14 cellular contexts compared by ENCODE assay signal in the genomic region with DNA sequence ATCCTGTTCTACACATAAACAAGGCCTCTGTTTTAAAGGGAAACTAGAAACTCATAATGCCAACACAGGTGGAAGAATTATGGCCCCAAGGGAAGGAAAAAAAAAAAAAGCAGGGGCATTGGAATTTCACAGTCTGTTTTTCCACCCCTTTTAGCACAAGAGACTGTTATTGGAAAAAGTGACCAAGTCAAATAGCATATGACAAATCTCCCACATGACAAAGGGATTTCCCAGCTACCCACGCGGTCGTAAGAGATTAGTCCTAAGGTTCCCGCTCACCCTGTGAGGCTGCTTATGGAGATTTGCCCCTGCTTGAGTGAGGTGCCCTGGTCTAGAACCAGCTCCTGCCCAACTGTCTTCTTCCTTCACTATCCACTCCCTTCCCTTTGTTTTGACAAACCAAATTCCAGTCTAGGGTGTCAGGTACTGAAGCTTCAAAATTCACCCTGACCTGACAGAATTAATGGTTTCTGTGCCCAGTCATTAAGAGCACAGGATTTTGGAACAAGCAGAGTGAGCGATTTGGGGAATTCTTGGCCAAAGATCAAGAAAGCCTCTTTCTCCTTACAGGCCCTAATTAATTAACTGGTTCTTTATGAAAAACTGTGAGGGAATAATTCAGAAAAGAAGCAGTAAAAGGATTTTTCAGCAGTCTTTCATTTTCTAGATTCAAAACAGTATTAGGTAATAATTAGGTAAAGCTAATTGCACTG.
A peak's percentile ranks its signal among the peaks of the same experiment; 100 is the strongest.
DNase-seq lines count a peak whose midpoint lies in the region; ATAC-seq, FAIRE-seq and TF ChIP-seq lines count a peak whose summit lies in the region.
"Had no signal": no experiment of that assay in that cellular context is flagged by ENCODE, and none has a peak within 500 bp of the region (broad histone marks: within the 10 kb centered on the region; RNA-seq: fewer than 3 reads in every experiment).

No MANE protein-coding gene starts in this region.

- H3K4me1 ChIP-seq in astrocyte (ENCODE audit: insufficient read depth, low read length): no peaks in the 10 kb centered on the region
- peaks cover 5% of the 10 kb centered on the region for H3K4me1 ChIP-seq in mesenchymal stem cell (ENCODE audit: control insufficient read depth, insufficient read depth, low read depth, low read length)
- peaks cover 0 to 36% (median 5%) of the 10 kb centered on the region in 4 donors for H3K4me1 ChIP-seq in stomach

- no peak for TF ChIP-seq EP300 in stomach (IDR thresholded peaks at IDR 0.05)

- no peaks in the 10 kb centered on the region for H3K9me3 Mint-ChIP-seq in activated CD4-positive, alpha-beta memory T cell treated with anti-CD3 and anti-CD28 coated beads for 36 hours
- H3K9me3 Mint-ChIP-seq in activated CD4-positive, alpha-beta memory T cell treated with anti-CD3 and anti-CD28 coated beads, Interleukin-2, amount 10 ng/mL, durations not matched to agents 7 days and 5 days: no peaks in the 10 kb centered on the region
- H3K9me3 Mint-ChIP-seq in astrocyte (ENCODE audit: unreplicated experiment): peaks cover 8% of the 10 kb centered on the region

- no peak overlapping the region for H4K91ac ChIP-seq in mesenchymal stem cell (ENCODE audit: low read length)

- H3K23ac ChIP-seq in mesenchymal stem cell (ENCODE audit: low read length in 2 of 2): no peak overlapping the region

- H2BK12ac ChIP-seq in mesenchymal stem cell (ENCODE audit: low read length in 2 of 2): no peak overlapping the region

- no peak overlapping the region for H3K4me2 ChIP-seq in astrocyte (ENCODE audit: low read length)
- no peak overlapping the region for H3K4me2 ChIP-seq in mesenchymal stem cell (ENCODE audit: low read length, poor library complexity, severe bottlenecking)

- H3K27ac ChIP-seq in astrocyte (ENCODE audit: low read depth, low read length) (no peak overlapping the region), mesenchymal stem cell (ENCODE audit: low read length, poor library complexity, severe bottlenecking) (no peak overlapping the region), stomach (peak overlapping the region in 3 of 5 donors; percentile 25 to 74 (median 51))
- H3K27ac ChIP-seq: cardiac muscle cell had no signal

- intact Hi-C loops in activated CD4-positive, alpha-beta memory T cell treated with anti-CD3 and anti-CD28 coated beads for 36 hours (cut with micrococcal nuclease): no loop called here
- intact Hi-C loops in stomach (cut with DNase I; ENCODE audit: low total_unique reads): no loop called here

- no peak overlapping the region for H3K4me3 Mint-ChIP-seq in activated CD4-positive, alpha-beta memory T cell treated with anti-CD3 and anti-CD28 coated beads for 36 hours
- no peak overlapping the region for H3K4me3 Mint-ChIP-seq in activated CD4-positive, alpha-beta memory T cell treated with anti-CD3 and anti-CD28 coated beads, Interleukin-2, amount 10 ng/mL, durations not matched to agents 7 days and 5 days
- no peak overlapping the region for H3K4me3 Mint-ChIP-seq in astrocyte (ENCODE audit: unreplicated experiment)

- H3K4ac ChIP-seq in mesenchymal stem cell (ENCODE audit: low read depth in 1 of 2, low read length in 2 of 2): no peak overlapping the region

- no peak overlapping the region for H3K4me3 ChIP-seq in astrocyte (ENCODE audit: insufficient read depth, low read depth, low read length)
- H3K4me3 ChIP-seq in mesenchymal stem cell (ENCODE audit: insufficient read depth in 1 of 2, low read depth in 1 of 2, low read length in 2 of 2): no peak overlapping the region
- no peak overlapping the region for H3K4me3 ChIP-seq in stomach
- H3K4me3 ChIP-seq: cardiac muscle cell had no signal

- POLR2A ChIA-PET in activated CD4-positive, alpha-beta memory T cell treated with anti-CD3 and anti-CD28 coated beads for 36 hours (lab: Charles Lee): no interaction called here
- POLR2A ChIA-PET in activated CD4-positive, alpha-beta memory T cell treated with anti-CD3 and anti-CD28 coated beads, Interleukin-2, amount 10 ng/mL, durations not matched to agents 7 days and 5 days (lab: Charles Lee): no interaction called here

- TF ChIP-seq POLR2A in stomach (IDR thresholded peaks at IDR 0.05) (no peak), GM12891 (IDR thresholded peaks at IDR 0.05; ENCODE audit: low read depth, low read length) (no peak)

- no peak overlapping the region for H2BK120ac ChIP-seq in mesenchymal stem cell (ENCODE audit: low read depth, low read length)

- no peak overlapping the region for H2AK5ac ChIP-seq in mesenchymal stem cell (ENCODE audit: low read length, severe bottlenecking)

- DNase-seq in activated CD4-positive, alpha-beta memory T cell treated with anti-CD3 and anti-CD28 coated beads for 36 hours: peak; percentile 62
- no peak for DNase-seq in activated CD4-positive, alpha-beta memory T cell treated with anti-CD3 and anti-CD28 coated beads, Interleukin-2, amount 10 ng/mL, durations not matched to agents 7 days and 5 days
- peak; percentile 49 for DNase-seq in astrocyte (ENCODE audit: low read depth)
- DNase-seq in mesenchymal stem cell: peak; percentile 49
- DNase-seq in stomach: no peak
- no peak for DNase-seq in NCI-H2227 treated with DMSO at 0.1 percent for 48 hours (lab: John Stamatoyannopoulos, UW)
- no peak for DNase-seq in GM12891 (ENCODE audit: insufficient read length, low spot score)
- DNase-seq: activated CD4-positive, CD25-positive, alpha-beta regulatory T cell; NCI-H2029 treated with DMSO at 0.1 percent for 48 hours; RPMI8226 had no signal

- WGBS in mesenchymal stem cell: 89% methylated on average over 5 of the region's 5 CpGs
- 57 to 75% (median 63%) methylated on average over 5 of the region's 5 CpGs for WGBS in stomach, 5 donors

- no peaks in the 10 kb centered on the region for H3K79me2 ChIP-seq in astrocyte (ENCODE audit: insufficient read depth, low read length)

- H2BK5ac ChIP-seq in mesenchymal stem cell (ENCODE audit: low read depth, low read length, poor library complexity, severe bottlenecking): no peak overlapping the region

- H3K27me3 Mint-ChIP-seq in activated CD4-positive, alpha-beta memory T cell treated with anti-CD3 and anti-CD28 coated beads for 36 hours: peaks cover 2% of the 10 kb centered on the region
- peaks cover 5% of the 10 kb centered on the region for H3K27me3 Mint-ChIP-seq in activated CD4-positive, alpha-beta memory T cell treated with anti-CD3 and anti-CD28 coated beads, Interleukin-2, amount 10 ng/mL, durations not matched to agents 7 days and 5 days
- H3K27me3 Mint-ChIP-seq in astrocyte (ENCODE audit: low read depth, unreplicated experiment): peaks cover 6% of the 10 kb centered on the region

- H3K9me3 ChIP-seq in astrocyte (ENCODE audit: insufficient read depth, low read depth, low read length): no peaks in the 10 kb centered on the region
- no peaks in the 10 kb centered on the region for H3K9me3 ChIP-seq in mesenchymal stem cell (ENCODE audit: control insufficient read depth, low read length)
- H3K9me3 ChIP-seq in stomach: no peaks in the 10 kb centered on the region

- H4K20me1 ChIP-seq in astrocyte (ENCODE audit: insufficient read depth, low read length): no peaks in the 10 kb centered on the region

- H4K8ac ChIP-seq in mesenchymal stem cell (ENCODE audit: low read length): no peak overlapping the region

- no peak for ATAC-seq in HG02623 (IDR thresholded peaks at IDR 0.05; ENCODE audit: unreplicated experiment)

- H2AFZ ChIP-seq in astrocyte (ENCODE audit: low read depth, low read length) (no peak overlapping the region), mesenchymal stem cell (ENCODE audit: low read depth, low read length) (no peak overlapping the region)

- CTCF ChIA-PET in activated CD4-positive, alpha-beta memory T cell treated with anti-CD3 and anti-CD28 coated beads for 36 hours (lab: Charles Lee): no interaction called here
- CTCF ChIA-PET in activated CD4-positive, alpha-beta memory T cell treated with anti-CD3 and anti-CD28 coated beads, Interleukin-2, amount 10 ng/mL, durations not matched to agents 7 days and 5 days (lab: Charles Lee): no interaction called here

- peaks cover 11% of the 10 kb centered on the region for H3K4me1 Mint-ChIP-seq in activated CD4-positive, alpha-beta memory T cell treated with anti-CD3 and anti-CD28 coated beads for 36 hours (ENCODE audit: low read depth)
- H3K4me1 Mint-ChIP-seq in activated CD4-positive, alpha-beta memory T cell treated with anti-CD3 and anti-CD28 coated beads, Interleukin-2, amount 10 ng/mL, durations not matched to agents 7 days and 5 days: no peaks in the 10 kb centered on the region
- no peaks in the 10 kb centered on the region for H3K4me1 Mint-ChIP-seq in astrocyte (ENCODE audit: low read depth, unreplicated experiment)

- H3K14ac ChIP-seq in mesenchymal stem cell (ENCODE audit: low read length in 2 of 2): no peak overlapping the region

- H3K9ac ChIP-seq in astrocyte (ENCODE audit: low read length) (no peak overlapping the region), mesenchymal stem cell (ENCODE audit: low read length) (no peak overlapping the region)

- H2BK15ac ChIP-seq in mesenchymal stem cell (ENCODE audit: low read depth, poor library complexity, severe bottlenecking): no peak overlapping the region

- no peak overlapping the region for H3K18ac ChIP-seq in mesenchymal stem cell (ENCODE audit: low read depth in 1 of 2, low read length in 2 of 2)

- FAIRE-seq in astrocyte (lab: Jason Lieb, UNC): no peak
- FAIRE-seq in GM12891 (lab: Jason Lieb, UNC): no peak
- FAIRE-seq: frontal cortex, G401.6 had no signal

- H3K27me3 ChIP-seq in astrocyte (ENCODE audit: insufficient read depth, low read length): no peaks in the 10 kb centered on the region
- no peaks in the 10 kb centered on the region for H3K27me3 ChIP-seq in mesenchymal stem cell (ENCODE audit: control insufficient read depth in 1 of 2, insufficient read depth in 1 of 2, low read length in 2 of 2)
- H3K27me3 ChIP-seq in stomach: no peaks in the 10 kb centered on the region
- H3K27me3 ChIP-seq: cardiac muscle cell had no signal

- H3K79me1 ChIP-seq in mesenchymal stem cell (replicated peaks; ENCODE audit: low read length, poor library complexity, severe bottlenecking): no peaks in the 10 kb centered on the region

- no peak overlapping the region for H3K27ac Mint-ChIP-seq in activated CD4-positive, alpha-beta memory T cell treated with anti-CD3 and anti-CD28 coated beads for 36 hours
- H3K27ac Mint-ChIP-seq in activated CD4-positive, alpha-beta memory T cell treated with anti-CD3 and anti-CD28 coated beads, Interleukin-2, amount 10 ng/mL, durations not matched to agents 7 days and 5 days: no peak overlapping the region
- no peak overlapping the region for H3K27ac Mint-ChIP-seq in astrocyte (ENCODE audit: unreplicated experiment)

- H3K36me3 ChIP-seq in astrocyte (ENCODE audit: insufficient read depth, low read length): no peaks in the 10 kb centered on the region
- H3K36me3 ChIP-seq in mesenchymal stem cell (ENCODE audit: control insufficient read depth in 1 of 2, insufficient read depth in 2 of 2, low read depth in 1 of 2, low read length in 2 of 2): no peaks in the 10 kb centered on the region
- H3K36me3 ChIP-seq in stomach: no peaks in the 10 kb centered on the region
- H3K36me3 ChIP-seq: cardiac muscle cell had no signal

- TF ChIP-seq CTCF in astrocyte (IDR thresholded peaks at IDR 0.05; ENCODE audit: insufficient read depth, low read depth, low read length): no peak
- TF ChIP-seq CTCF in stomach (IDR thresholded peaks at IDR 0.05): no peak

- no peaks in the 10 kb centered on the region for H3K36me3 Mint-ChIP-seq in activated CD4-positive, alpha-beta memory T cell treated with anti-CD3 and anti-CD28 coated beads for 36 hours
- H3K36me3 Mint-ChIP-seq in activated CD4-positive, alpha-beta memory T cell treated with anti-CD3 and anti-CD28 coated beads, Interleukin-2, amount 10 ng/mL, durations not matched to agents 7 days and 5 days (ENCODE audit: low read depth): no peaks in the 10 kb centered on the region
- no peaks in the 10 kb centered on the region for H3K36me3 Mint-ChIP-seq in astrocyte (ENCODE audit: low read depth, unreplicated experiment)

Comparison
In these comparisons a context has a peak if more than half of its experiments do, and no peak if none do; other contexts are left out.
1. DNase-seq: peak in activated CD4-positive, alpha-beta memory T cell treated with anti-CD3 and anti-CD28 coated beads for 36 hours (single experiment), astrocyte (single experiment) and mesenchymal stem cell (single experiment); none in activated CD4-positive, alpha-beta memory T cell treated with anti-CD3 and anti-CD28 coated beads, Interleukin-2, amount 10 ng/mL, durations not matched to agents 7 days and 5 days (single experiment), stomach (single experiment), NCI-H2227 treated with DMSO at 0.1 percent for 48 hours (single experiment) and GM12891 (single experiment).
2. H3K27ac ChIP-seq: peak in stomach (3 of 5); none in astrocyte (single experiment) and mesenchymal stem cell (single experiment).